Comparison of ENCODE assay signal across 15 cellular contexts in the genomic region with DNA sequence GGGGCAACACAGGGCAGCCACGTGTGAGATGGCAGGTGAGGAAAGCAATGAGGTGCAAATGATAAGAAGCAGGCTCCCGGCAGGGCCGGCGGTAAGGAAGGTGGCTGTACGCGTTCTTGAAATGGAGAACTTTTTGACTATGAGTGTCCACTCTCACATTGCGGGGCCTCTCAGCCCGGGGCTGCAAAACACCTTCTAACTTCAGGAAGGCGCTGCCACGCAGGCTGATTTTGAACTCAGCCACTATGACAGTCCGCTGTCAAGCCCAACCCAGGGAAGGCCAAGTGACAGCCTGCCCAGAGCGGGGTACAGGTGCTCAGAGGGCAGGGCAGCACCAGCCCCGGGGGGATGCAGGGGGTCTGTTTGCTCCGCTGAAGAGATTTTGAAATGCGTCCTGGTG. TPM values are rescaled to one million over a fixed set of nuclear protein-coding genes. Genes with fewer than 3 reads are reported as not detected.
A peak's percentile ranks its signal among the peaks of the same experiment; 100 is the strongest.
DNase-seq lines count a peak whose midpoint lies in the region; ATAC-seq and TF ChIP-seq lines count a peak whose summit lies in the region.
"Had no signal": no experiment of that assay in that cellular context is flagged by ENCODE, and none has a peak within 500 bp of the region (broad histone marks: within the 10 kb centered on the region; RNA-seq: fewer than 3 reads in every experiment).

No MANE protein-coding gene starts in this region.

- H3F3A ChIP-seq in neural progenitor cell (ENCODE audit: low read depth): peaks cover 14% of the 10 kb centered on the region

- peak overlapping the region; percentile 72 for H3K27ac Mint-ChIP-seq in T-helper 1 cell treated with Interleukin-12 subunit alpha and Interleukin-12 subunit beta and Interleukin-4 antibody, amounts not matched to agents 30 μg/mL and 1 μg/mL, for 36 hours
- peak overlapping the region; percentile 87 for H3K27ac Mint-ChIP-seq in neural progenitor cell

- H3K36me3 ChIP-seq in NT2/D1 (ENCODE audit: insufficient read depth, insufficient read length, low read length) (no peaks in the 10 kb centered on the region), neural progenitor cell (no peaks in the 10 kb centered on the region)

- no peak for DNase-seq in T-helper 1 cell
- no peak for DNase-seq in NT2/D1 (ENCODE audit: low read depth, low spot score)
- DNase-seq in ecto neural progenitor cell (ENCODE audit: low spot score): peak; percentile 49
- DNase-seq in neural progenitor cell (ENCODE audit: low spot score): no peak
- DNase-seq in MV-4-11 (lab: John Stamatoyannopoulos, UW): no peak
- DNase-seq: activated CD4-positive, CD25-positive, alpha-beta regulatory T cell treated with anti-CD3 and anti-CD28 coated beads, Interleukin-2, amount 50 U/mL, for 72 hours; activated gamma-delta T cell; NCI-H1048; pancreas; stimulated activated CD4-positive, alpha-beta T cell treated with anti-CD3 and anti-CD28 coated beads, Interleukin-12 subunit alpha, Interleukin-12 subunit beta, amount 100 ng/mL, for 4 hours had no signal

- no peak for TF ChIP-seq CTCF in neural progenitor cell (IDR thresholded peaks at IDR 0.05)

- peaks cover 72% of the 10 kb centered on the region for H3K4me1 Mint-ChIP-seq in T-helper 1 cell treated with Interleukin-12 subunit alpha and Interleukin-12 subunit beta and Interleukin-4 antibody, amounts not matched to agents 30 μg/mL and 1 μg/mL, for 36 hours (ENCODE audit: low read depth)
- H3K4me1 Mint-ChIP-seq in neural progenitor cell: peaks cover 80% of the 10 kb centered on the region

- no peaks in the 10 kb centered on the region for H3K27me3 ChIP-seq in NT2/D1 (ENCODE audit: insufficient read depth, insufficient read length)
- H3K27me3 ChIP-seq in neural progenitor cell: no peaks in the 10 kb centered on the region
- H3K27me3 ChIP-seq: pancreas had no signal

- H3K27ac ChIP-seq in neural progenitor cell: no peak overlapping the region
- H3K27ac ChIP-seq: pancreas had no signal

- H3K4me3 Mint-ChIP-seq in T-helper 1 cell treated with Interleukin-12 subunit alpha and Interleukin-12 subunit beta and Interleukin-4 antibody, amounts not matched to agents 30 μg/mL and 1 μg/mL, for 36 hours: no peak overlapping the region
- H3K4me3 Mint-ChIP-seq in neural progenitor cell: no peak overlapping the region

- no peaks in the 10 kb centered on the region for H3K9me3 ChIP-seq in NT2/D1 (ENCODE audit: insufficient read depth, low read length)
- H3K9me3 ChIP-seq in neural progenitor cell (ENCODE audit: low read depth): no peaks in the 10 kb centered on the region
- H3K9me3 ChIP-seq: pancreas had no signal

- no peaks in the 10 kb centered on the region for H3K9me3 Mint-ChIP-seq in T-helper 1 cell treated with Interleukin-12 subunit alpha and Interleukin-12 subunit beta and Interleukin-4 antibody, amounts not matched to agents 30 μg/mL and 1 μg/mL, for 36 hours
- no peaks in the 10 kb centered on the region for H3K9me3 Mint-ChIP-seq in neural progenitor cell

- H3K79me2 ChIP-seq in neural progenitor cell (ENCODE audit: low read depth): no peaks in the 10 kb centered on the region

- peaks cover 9% of the 10 kb centered on the region for H3K36me3 Mint-ChIP-seq in T-helper 1 cell treated with Interleukin-12 subunit alpha and Interleukin-12 subunit beta and Interleukin-4 antibody, amounts not matched to agents 30 μg/mL and 1 μg/mL, for 36 hours (ENCODE audit: low read depth)
- no peaks in the 10 kb centered on the region for H3K36me3 Mint-ChIP-seq in neural progenitor cell

- H3K9ac ChIP-seq in NT2/D1 (ENCODE audit: insufficient read length, low read depth): peak overlapping the region; percentile 28
- H3K9ac ChIP-seq in neural progenitor cell: no peak overlapping the region

- H4K20me1 ChIP-seq in neural progenitor cell (ENCODE audit: low read depth): no peaks in the 10 kb centered on the region

- H3K4me3 ChIP-seq in NT2/D1 (ENCODE audit: insufficient read length, low read depth) (no peak overlapping the region), neural progenitor cell (no peak overlapping the region)
- H3K4me3 ChIP-seq: lung, pancreas had no signal

- H3K4me1 ChIP-seq in NT2/D1 (ENCODE audit: insufficient read depth, insufficient read length) (peaks cover 23% of the 10 kb centered on the region), neural progenitor cell (peaks cover 72% of the 10 kb centered on the region)

- H2AFZ ChIP-seq in neural progenitor cell (replicated peaks): no peak overlapping the region

- no peak for ATAC-seq in GM21825 (IDR thresholded peaks at IDR 0.05; ENCODE audit: unreplicated experiment)
- ATAC-seq in HG03039 (IDR thresholded peaks at IDR 0.05; ENCODE audit: unreplicated experiment): no peak
- ATAC-seq: esophagus mucosa, pancreas had no signal

- no peaks in the 10 kb centered on the region for H3K27me3 Mint-ChIP-seq in T-helper 1 cell treated with Interleukin-12 subunit alpha and Interleukin-12 subunit beta and Interleukin-4 antibody, amounts not matched to agents 30 μg/mL and 1 μg/mL, for 36 hours (ENCODE audit: low read depth)
- H3K27me3 Mint-ChIP-seq in neural progenitor cell (ENCODE audit: insufficient read depth, low read depth): peaks cover 7% of the 10 kb centered on the region

- H3K4me2 ChIP-seq in neural progenitor cell: no peak overlapping the region

RNA-seq across cellular contexts. Expression of a gene that starts 14.3 kb away (rescaled TPM):
- total RNA-seq in neural progenitor cell (ENCODE audit: low replicate concordance): 12.7 and 41.0 TPM in 2 replicates
